Comparison of ENCODE assay signal across 1 cellular context in genomic region chr19:5680437-5681368, GRCh38.
A peak's percentile ranks its signal among the peaks of the same experiment; 100 is the strongest.
TF ChIP-seq lines count a peak whose summit lies in the region.

A gene with protein sequence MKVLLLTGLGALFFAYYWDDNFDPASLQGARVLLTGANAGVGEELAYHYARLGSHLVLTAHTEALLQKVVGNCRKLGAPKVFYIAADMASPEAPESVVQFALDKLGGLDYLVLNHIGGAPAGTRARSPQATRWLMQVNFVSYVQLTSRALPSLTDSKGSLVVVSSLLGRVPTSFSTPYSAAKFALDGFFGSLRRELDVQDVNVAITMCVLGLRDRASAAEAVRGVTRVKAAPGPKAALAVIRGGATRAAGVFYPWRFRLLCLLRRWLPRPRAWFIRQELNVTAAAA (plus strand): TSS chr19:5681027. CDS start chr19:5684833, 3,806 bp downstream.
A gene with protein sequence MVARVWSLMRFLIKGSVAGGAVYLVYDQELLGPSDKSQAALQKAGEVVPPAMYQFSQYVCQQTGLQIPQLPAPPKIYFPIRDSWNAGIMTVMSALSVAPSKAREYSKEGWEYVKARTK (minus strand): TSS chr19:5680516. CDS start chr19:5680486, 30 bp downstream.

TF ChIP-seq in K562, 482 proteins besides CTCF, POLR2A, EP300 and RAD21 (continued from another document and continues in another):
- TF ChIP-seq MNT (conservative IDR thresholded peaks at IDR 0.05) (peak; percentile 90 to 95), ZNF695 (CRISPR knock-in tag; IDR thresholded peaks at IDR 0.05) (no peak), KAT7 (CRISPR knock-in tag; IDR thresholded peaks at IDR 0.05; ENCODE audit: borderline replicate concordance) (no peak), TARDBP (IDR thresholded peaks at IDR 0.05) (no peak), DDX20 (tag; IDR thresholded peaks at IDR 0.05; ENCODE audit: low read depth) (no peak), YBX1 (IDR thresholded peaks at IDR 0.05) (no peak), KHSRP (IDR thresholded peaks at IDR 0.05) (no peak), HMGN3 (IDR thresholded peaks at IDR 0.05; ENCODE audit: borderline replicate concordance, extremely low read depth, insufficient read length, low read depth, low read length) (peak; percentile 68), MBD2 (IDR thresholded peaks at IDR 0.05; ENCODE audit: borderline replicate concordance, low read depth) (peak; percentile 94), LARP7 (IDR thresholded peaks at IDR 0.05) (no peak), ZNF143 (CRISPR knock-in tag; IDR thresholded peaks at IDR 0.05) (peak; percentile 98), ZNF395 (CRISPR knock-in tag; IDR thresholded peaks at IDR 0.05) (peak; percentile 93), TOE1 (IDR thresholded peaks at IDR 0.05; ENCODE audit: borderline replicate concordance) (peak; percentile 98), TOE1 (CRISPR knock-in tag; IDR thresholded peaks at IDR 0.05; ENCODE audit: borderline replicate concordance, low read depth) (no peak), CREM (IDR thresholded peaks at IDR 0.05; ENCODE audit: low read depth) (peak; percentile 96), ZNF583 (CRISPR knock-in tag; IDR thresholded peaks at IDR 0.05) (no peak), MAZ (CRISPR knock-in tag; conservative IDR thresholded peaks at IDR 0.05 in 1 of 2, IDR thresholded peaks at IDR 0.05 in 1 of 2) (peak in 1 of 2 experiments; percentile 54; a peak in 2 of 4 replicates), HMG20B (CRISPR knock-in tag; IDR thresholded peaks at IDR 0.05) (no peak), NONO (IDR thresholded peaks at IDR 0.05; ENCODE audit: low read depth in 2 of 2, low read length in 1 of 2) (0 out of 4 replicates have a peak, but pooled peaks of 1 of the 2 experiments have one; percentile 31), U2AF2 (optimal IDR thresholded peaks at IDR 0.05; ENCODE audit: low read depth, low read length) (no peak), SUPT5H (IDR thresholded peaks at IDR 0.05) (peak; percentile 85; the same call in 1 of the 2 replicates), ZBTB9 (CRISPR knock-in tag; IDR thresholded peaks at IDR 0.05) (peak; percentile 84), ZNF507 (tag; conservative IDR thresholded peaks at IDR 0.05) (no peak), RBM25 (IDR thresholded peaks at IDR 0.05; ENCODE audit: low read depth, low read length, severe bottlenecking) (no peak), MLX (CRISPR knock-in tag; conservative IDR thresholded peaks at IDR 0.05) (peak in 1 of 2 experiments; percentile 88; a peak in 1 of 4 replicates), FOS (IDR thresholded peaks at IDR 0.05; ENCODE audit: extremely low read depth, insufficient read length) (no peak), UBTF (IDR thresholded peaks at IDR 0.05; ENCODE audit: borderline replicate concordance in 1 of 2, low read depth in 2 of 2, low read length in 2 of 2) (0 out of 4 replicates have a peak, but pooled peaks of 1 of the 2 experiments have one; percentile 33), MYNN (IDR thresholded peaks at IDR 0.05) (no peak), MYNN (CRISPR knock-in tag; IDR thresholded peaks at IDR 0.05) (no peak)
- TF ChIP-seq, protein P1, sequence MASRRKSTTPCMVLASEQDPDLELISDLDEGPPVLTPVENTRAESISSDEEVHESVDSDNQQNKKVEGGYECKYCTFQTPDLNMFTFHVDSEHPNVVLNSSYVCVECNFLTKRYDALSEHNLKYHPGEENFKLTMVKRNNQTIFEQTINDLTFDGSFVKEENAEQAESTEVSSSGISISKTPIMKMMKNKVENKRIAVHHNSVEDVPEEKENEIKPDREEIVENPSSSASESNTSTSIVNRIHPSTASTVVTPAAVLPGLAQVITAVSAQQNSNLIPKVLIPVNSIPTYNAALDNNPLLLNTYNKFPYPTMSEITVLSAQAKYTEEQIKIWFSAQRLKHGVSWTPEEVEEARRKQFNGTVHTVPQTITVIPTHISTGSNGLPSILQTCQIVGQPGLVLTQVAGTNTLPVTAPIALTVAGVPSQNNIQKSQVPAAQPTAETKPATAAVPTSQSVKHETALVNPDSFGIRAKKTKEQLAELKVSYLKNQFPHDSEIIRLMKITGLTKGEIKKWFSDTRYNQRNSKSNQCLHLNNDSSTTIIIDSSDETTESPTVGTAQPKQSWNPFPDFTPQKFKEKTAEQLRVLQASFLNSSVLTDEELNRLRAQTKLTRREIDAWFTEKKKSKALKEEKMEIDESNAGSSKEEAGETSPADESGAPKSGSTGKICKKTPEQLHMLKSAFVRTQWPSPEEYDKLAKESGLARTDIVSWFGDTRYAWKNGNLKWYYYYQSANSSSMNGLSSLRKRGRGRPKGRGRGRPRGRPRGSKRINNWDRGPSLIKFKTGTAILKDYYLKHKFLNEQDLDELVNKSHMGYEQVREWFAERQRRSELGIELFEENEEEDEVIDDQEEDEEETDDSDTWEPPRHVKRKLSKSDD (conservative IDR thresholded peaks at IDR 0.05; ENCODE audit: low read length), result no peak
- TF ChIP-seq, protein P2, sequence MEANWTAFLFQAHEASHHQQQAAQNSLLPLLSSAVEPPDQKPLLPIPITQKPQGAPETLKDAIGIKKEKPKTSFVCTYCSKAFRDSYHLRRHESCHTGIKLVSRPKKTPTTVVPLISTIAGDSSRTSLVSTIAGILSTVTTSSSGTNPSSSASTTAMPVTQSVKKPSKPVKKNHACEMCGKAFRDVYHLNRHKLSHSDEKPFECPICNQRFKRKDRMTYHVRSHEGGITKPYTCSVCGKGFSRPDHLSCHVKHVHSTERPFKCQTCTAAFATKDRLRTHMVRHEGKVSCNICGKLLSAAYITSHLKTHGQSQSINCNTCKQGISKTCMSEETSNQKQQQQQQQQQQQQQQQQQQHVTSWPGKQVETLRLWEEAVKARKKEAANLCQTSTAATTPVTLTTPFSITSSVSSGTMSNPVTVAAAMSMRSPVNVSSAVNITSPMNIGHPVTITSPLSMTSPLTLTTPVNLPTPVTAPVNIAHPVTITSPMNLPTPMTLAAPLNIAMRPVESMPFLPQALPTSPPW (CRISPR knock-in tag; IDR thresholded peaks at IDR 0.05), result peak; percentile 69
- TF ChIP-seq, protein P3, sequence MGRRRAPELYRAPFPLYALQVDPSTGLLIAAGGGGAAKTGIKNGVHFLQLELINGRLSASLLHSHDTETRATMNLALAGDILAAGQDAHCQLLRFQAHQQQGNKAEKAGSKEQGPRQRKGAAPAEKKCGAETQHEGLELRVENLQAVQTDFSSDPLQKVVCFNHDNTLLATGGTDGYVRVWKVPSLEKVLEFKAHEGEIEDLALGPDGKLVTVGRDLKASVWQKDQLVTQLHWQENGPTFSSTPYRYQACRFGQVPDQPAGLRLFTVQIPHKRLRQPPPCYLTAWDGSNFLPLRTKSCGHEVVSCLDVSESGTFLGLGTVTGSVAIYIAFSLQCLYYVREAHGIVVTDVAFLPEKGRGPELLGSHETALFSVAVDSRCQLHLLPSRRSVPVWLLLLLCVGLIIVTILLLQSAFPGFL (CRISPR knock-in tag; IDR thresholded peaks at IDR 0.05), result no peak
- TF ChIP-seq, protein P4, sequence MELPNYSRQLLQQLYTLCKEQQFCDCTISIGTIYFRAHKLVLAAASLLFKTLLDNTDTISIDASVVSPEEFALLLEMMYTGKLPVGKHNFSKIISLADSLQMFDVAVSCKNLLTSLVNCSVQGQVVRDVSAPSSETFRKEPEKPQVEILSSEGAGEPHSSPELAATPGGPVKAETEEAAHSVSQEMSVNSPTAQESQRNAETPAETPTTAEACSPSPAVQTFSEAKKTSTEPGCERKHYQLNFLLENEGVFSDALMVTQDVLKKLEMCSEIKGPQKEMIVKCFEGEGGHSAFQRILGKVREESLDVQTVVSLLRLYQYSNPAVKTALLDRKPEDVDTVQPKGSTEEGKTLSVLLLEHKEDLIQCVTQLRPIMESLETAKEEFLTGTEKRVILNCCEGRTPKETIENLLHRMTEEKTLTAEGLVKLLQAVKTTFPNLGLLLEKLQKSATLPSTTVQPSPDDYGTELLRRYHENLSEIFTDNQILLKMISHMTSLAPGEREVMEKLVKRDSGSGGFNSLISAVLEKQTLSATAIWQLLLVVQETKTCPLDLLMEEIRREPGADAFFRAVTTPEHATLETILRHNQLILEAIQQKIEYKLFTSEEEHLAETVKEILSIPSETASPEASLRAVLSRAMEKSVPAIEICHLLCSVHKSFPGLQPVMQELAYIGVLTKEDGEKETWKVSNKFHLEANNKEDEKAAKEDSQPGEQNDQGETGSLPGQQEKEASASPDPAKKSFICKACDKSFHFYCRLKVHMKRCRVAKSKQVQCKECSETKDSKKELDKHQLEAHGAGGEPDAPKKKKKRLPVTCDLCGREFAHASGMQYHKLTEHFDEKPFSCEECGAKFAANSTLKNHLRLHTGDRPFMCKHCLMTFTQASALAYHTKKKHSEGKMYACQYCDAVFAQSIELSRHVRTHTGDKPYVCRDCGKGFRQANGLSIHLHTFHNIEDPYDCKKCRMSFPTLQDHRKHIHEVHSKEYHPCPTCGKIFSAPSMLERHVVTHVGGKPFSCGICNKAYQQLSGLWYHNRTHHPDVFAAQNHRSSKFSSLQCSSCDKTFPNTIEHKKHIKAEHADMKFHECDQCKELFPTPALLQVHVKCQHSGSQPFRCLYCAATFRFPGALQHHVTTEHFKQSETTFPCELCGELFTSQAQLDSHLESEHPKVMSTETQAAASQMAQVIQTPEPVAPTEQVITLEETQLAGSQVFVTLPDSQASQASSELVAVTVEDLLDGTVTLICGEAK (IDR thresholded peaks at IDR 0.05), result peak; percentile 90
- TF ChIP-seq, protein P4 (CRISPR knock-in tag; IDR thresholded peaks at IDR 0.05), result no peak
